8 cellular contexts compared by ENCODE assay signal in genomic region chr16:66141885-66142284, GRCh38.
"Had no signal": no experiment of that assay in that cellular context is flagged by ENCODE, and none has a peak within 500 bp of the region (broad histone marks: within the 10 kb centered on the region; RNA-seq: fewer than 3 reads in every experiment).

No MANE protein-coding gene starts in this region.

- H3K4me3 ChIP-seq: GM12878 had no signal

- ATAC-seq: GM12878 had no signal

- DNase-seq: GDM1, GF-D8 had no signal

- FAIRE-seq: G401.6, GM12878, GM12891, GM12892, GM18507, GM19239 had no signal
